8 cellular contexts compared by ENCODE assay signal in the genomic region with DNA sequence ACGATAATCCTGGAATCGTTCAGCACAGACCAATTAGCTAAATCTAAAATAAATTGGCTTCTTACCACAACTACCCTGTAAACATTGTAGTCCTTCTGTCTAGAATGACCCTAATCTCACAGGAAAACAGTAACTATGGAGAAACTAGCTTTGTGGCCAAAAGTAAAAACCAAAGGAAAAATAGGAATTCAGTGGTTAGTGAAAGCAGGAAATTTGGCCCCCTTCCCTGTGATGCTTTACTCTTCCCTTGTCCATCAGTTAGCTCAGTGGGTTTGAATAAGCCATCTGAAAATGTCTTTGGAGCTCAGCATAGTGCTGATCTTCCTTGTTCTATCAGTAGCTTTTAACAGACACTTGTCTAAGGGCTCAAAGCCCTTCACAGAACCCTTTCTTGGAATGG. TPM values are rescaled to one million over a fixed set of nuclear protein-coding genes. Genes with fewer than 3 reads are reported as not detected.
A peak's percentile ranks its signal among the peaks of the same experiment; 100 is the strongest.
DNase-seq lines count a peak whose midpoint lies in the region; ATAC-seq, FAIRE-seq and TF ChIP-seq lines count a peak whose summit lies in the region.

No MANE protein-coding gene starts in this region.

- H3K9me3 Mint-ChIP-seq in activated naive CD4-positive, alpha-beta T cell treated with anti-CD3 and anti-CD28 coated beads for 36 hours, result no peaks in the 10 kb centered on the region
- H3K9me3 Mint-ChIP-seq in activated T-helper 17 cell treated with anti-CD3 and anti-CD28 coated beads, Interleukin-2, amount 50 U/mL, for 72 hours, result no peaks in the 10 kb centered on the region
- peaks cover 4% of the 10 kb centered on the region for H3K9me3 Mint-ChIP-seq in type B pancreatic cell

- intact Hi-C loops in activated naive CD4-positive, alpha-beta T cell treated with anti-CD3 and anti-CD28 coated beads for 36 hours (cut with micrococcal nuclease), result loop anchor here (5.0 kb wide), 1 partner anchor 120 kb away; no protein-coding TSS in a partner anchor
- intact Hi-C loops in pancreas (cut with DNase I), result no loop called here

- 12 to 20% methylated on average over 2 of the region's 2 CpGs for WGBS in pancreas, 2 donors

- no peaks in the 10 kb centered on the region for H3K27me3 ChIP-seq in pancreas

- H3K36me3 Mint-ChIP-seq in activated naive CD4-positive, alpha-beta T cell treated with anti-CD3 and anti-CD28 coated beads for 36 hours (ENCODE audit: low read depth), result peaks cover 11% of the 10 kb centered on the region
- H3K36me3 Mint-ChIP-seq in activated T-helper 17 cell treated with anti-CD3 and anti-CD28 coated beads, Interleukin-2, amount 50 U/mL, for 72 hours (ENCODE audit: low read depth), result peaks cover 53% of the 10 kb centered on the region
- H3K36me3 Mint-ChIP-seq in type B pancreatic cell, result peaks cover 16% of the 10 kb centered on the region

- H3K36me3 ChIP-seq in pancreas, result no peaks in the 10 kb centered on the region

- peaks cover 5 to 38% (median 29%) of the 10 kb centered on the region in 3 donors for H3K4me1 ChIP-seq in pancreas

- H3K27me3 Mint-ChIP-seq in activated naive CD4-positive, alpha-beta T cell treated with anti-CD3 and anti-CD28 coated beads for 36 hours (ENCODE audit: low read depth), result no peaks in the 10 kb centered on the region
- no peaks in the 10 kb centered on the region for H3K27me3 Mint-ChIP-seq in activated T-helper 17 cell treated with anti-CD3 and anti-CD28 coated beads, Interleukin-2, amount 50 U/mL, for 72 hours
- no peaks in the 10 kb centered on the region for H3K27me3 Mint-ChIP-seq in type B pancreatic cell

- no peak for TF ChIP-seq CTCF in type B pancreatic cell (conservative IDR thresholded peaks at IDR 0.05)
- no peak for TF ChIP-seq CTCF in pancreas (IDR thresholded peaks at IDR 0.05)

- CTCF ChIA-PET in activated naive CD4-positive, alpha-beta T cell treated with anti-CD3 and anti-CD28 coated beads for 36 hours (lab: Charles Lee), result interaction anchor here (0.6 to 1.3 kb wide), 2 partner anchors 113 to 472 kb away, joined by 4 to 5 read pairs; no protein-coding TSS in a partner anchor

- peaks cover 32% of the 10 kb centered on the region for H3K4me1 Mint-ChIP-seq in activated naive CD4-positive, alpha-beta T cell treated with anti-CD3 and anti-CD28 coated beads for 36 hours (ENCODE audit: low read depth)
- peaks cover 13% of the 10 kb centered on the region for H3K4me1 Mint-ChIP-seq in activated T-helper 17 cell treated with anti-CD3 and anti-CD28 coated beads, Interleukin-2, amount 50 U/mL, for 72 hours
- peaks cover 15% of the 10 kb centered on the region for H3K4me1 Mint-ChIP-seq in type B pancreatic cell (ENCODE audit: unreplicated experiment)

- H3K27ac Mint-ChIP-seq in activated naive CD4-positive, alpha-beta T cell treated with anti-CD3 and anti-CD28 coated beads for 36 hours, result no peak overlapping the region
- H3K27ac Mint-ChIP-seq in activated T-helper 17 cell treated with anti-CD3 and anti-CD28 coated beads, Interleukin-2, amount 50 U/mL, for 72 hours, result peak overlapping the region; percentile 90
- peak overlapping the region; percentile 71 for H3K27ac Mint-ChIP-seq in type B pancreatic cell

- H3K4me3 Mint-ChIP-seq in activated naive CD4-positive, alpha-beta T cell treated with anti-CD3 and anti-CD28 coated beads for 36 hours, result peak overlapping the region; percentile 87
- H3K4me3 Mint-ChIP-seq in activated T-helper 17 cell treated with anti-CD3 and anti-CD28 coated beads, Interleukin-2, amount 50 U/mL, for 72 hours, result peak overlapping the region; percentile 84
- H3K4me3 Mint-ChIP-seq in type B pancreatic cell, result peak overlapping the region; percentile 95

- no peak for ATAC-seq in activated T-helper 17 cell treated with anti-CD3 and anti-CD28 coated beads, Interleukin-2, amount 50 U/mL, for 72 hours (replicated peaks)
- no peak for ATAC-seq in pancreas
- no peak for ATAC-seq in HG03135 (IDR thresholded peaks at IDR 0.05; ENCODE audit: unreplicated experiment)

- peak overlapping the region in 1 of 4 donors; percentile 6 for H3K27ac ChIP-seq in pancreas

- no peaks in the 10 kb centered on the region for H3K9me3 ChIP-seq in pancreas

- peak overlapping the region in 2 of 4 donors; percentile 91 to 95 for H3K4me3 ChIP-seq in pancreas

- no peak for DNase-seq in activated naive CD4-positive, alpha-beta T cell treated with anti-CD3 and anti-CD28 coated beads for 36 hours
- no peak for DNase-seq in activated naive CD4-positive, alpha-beta T cell treated with anti-CD3 and anti-CD28 coated beads, Interleukin-2, amount 50 U/mL, for 16 hours
- peak; percentile 6 for DNase-seq in kidney tubule cell (ENCODE audit: low spot score)
- no peak for DNase-seq in type B pancreatic cell (ENCODE audit: extremely low spot score, unreplicated experiment)
- no peak for DNase-seq in KG1 (lab: John Stamatoyannopoulos, UW)
- no peak for DNase-seq in pancreas

- no peak for FAIRE-seq in pancreas (lab: Jason Lieb, UNC)

RNA-seq across cellular contexts. Expression of gene NMD3, which starts 1.6 kb away (rescaled TPM):
- 10 to 100 TPM; 58.1 to 59.4 TPM for total RNA-seq in activated naive CD4-positive, alpha-beta T cell treated with anti-CD3 and anti-CD28 coated beads for 36 hours
- 10 to 100 TPM; 43.4 to 61.9 TPM for total RNA-seq in activated T-helper 17 cell treated with anti-CD3 and anti-CD28 coated beads, Interleukin-2, amount 50 U/mL, for 72 hours
- total RNA-seq in type B pancreatic cell (ENCODE audit: low replicate concordance), result 53.9 and 64.0 TPM in 2 replicates
- 10 to 100 TPM; 37.3 to 54.5 (median 45.6) TPM for total RNA-seq in pancreas
- polyA plus RNA-seq in pancreas, result 10 to 100 TPM; 15.7 to 19.2 TPM
